ENCODE assay signal across 8 cellular contexts in the genomic region with DNA sequence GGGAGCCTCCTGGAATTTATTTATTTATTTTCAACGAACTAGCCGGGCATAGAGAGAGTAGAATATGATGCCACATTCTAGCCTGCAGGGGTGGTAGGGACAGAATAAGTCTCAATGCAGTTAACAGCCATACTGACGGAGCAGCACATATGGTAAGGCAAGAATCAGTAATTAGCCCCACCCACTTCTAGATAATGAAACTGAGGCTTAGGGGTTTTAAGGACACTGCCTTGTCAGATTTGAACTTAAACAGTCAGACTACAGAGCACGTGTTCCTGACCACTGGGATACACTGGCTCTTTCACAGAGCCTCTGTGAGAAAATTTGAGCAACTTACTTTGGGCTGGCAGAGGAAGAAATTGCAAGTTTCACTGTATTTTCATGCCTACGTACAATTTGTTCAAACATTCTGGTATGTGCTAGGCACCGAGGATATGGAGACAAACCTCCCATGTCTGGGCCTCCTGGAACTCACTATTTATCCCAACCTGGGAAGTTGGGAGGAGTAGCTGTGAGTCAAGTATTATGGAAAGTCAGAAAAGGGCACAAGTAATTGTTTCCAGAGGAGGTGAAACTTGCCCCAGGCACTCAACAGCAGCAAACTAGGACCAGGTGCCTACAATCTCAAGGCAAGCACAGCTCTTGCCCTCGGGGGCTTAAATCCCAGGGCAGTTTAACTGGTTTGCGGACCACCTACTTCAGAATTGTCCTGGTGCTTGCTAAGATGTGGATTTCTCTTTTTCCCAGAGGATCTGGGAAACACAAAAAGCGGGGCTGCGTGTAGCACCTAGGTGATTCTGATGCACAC. TPM values are rescaled to one million over a fixed set of nuclear protein-coding genes. Genes with fewer than 3 reads are reported as not detected.
DNase-seq lines count a peak whose midpoint lies in the region; ATAC-seq and TF ChIP-seq lines count a peak whose summit lies in the region.

No MANE protein-coding gene starts in this region.

- no peaks in the 10 kb centered on the region for H3K9me3 Mint-ChIP-seq in neural progenitor cell

- peak overlapping the region; percentile 84 for H3K27ac Mint-ChIP-seq in neural progenitor cell

- peaks cover 5% of the 10 kb centered on the region for H3K27me3 Mint-ChIP-seq in neural progenitor cell (ENCODE audit: insufficient read depth, low read depth)

- no peak overlapping the region for H2AFZ ChIP-seq in neural progenitor cell (replicated peaks)

- no peak overlapping the region for H3K9ac ChIP-seq in neural progenitor cell

- peaks cover 16% of the 10 kb centered on the region for H3K4me1 ChIP-seq in neural progenitor cell

- no peaks in the 10 kb centered on the region for H3K9me3 ChIP-seq in neural progenitor cell (ENCODE audit: low read depth)

- TF ChIP-seq CTCF in GM06990 (IDR thresholded peaks at IDR 0.05; ENCODE audit: insufficient read depth, low read length, poor library complexity, severe bottlenecking) (no peak), neural progenitor cell (IDR thresholded peaks at IDR 0.05) (no peak)

- H3K36me3 ChIP-seq in GM06990 (ENCODE audit: control insufficient read depth, insufficient read depth, low read length) (no peaks in the 10 kb centered on the region), neural progenitor cell (no peaks in the 10 kb centered on the region)

- H3F3A ChIP-seq in neural progenitor cell (ENCODE audit: low read depth), result peaks cover 23% of the 10 kb centered on the region

- no peak overlapping the region for H3K4me3 ChIP-seq in GM06990 (replicated peaks; ENCODE audit: low read depth, low read length)
- no peak overlapping the region for H3K4me3 ChIP-seq in neural progenitor cell

- H3K4me3 Mint-ChIP-seq in neural progenitor cell, result peak overlapping the region; percentile 75

- H3K79me2 ChIP-seq in neural progenitor cell (ENCODE audit: low read depth), result peaks cover 32% of the 10 kb centered on the region

- ATAC-seq in HG03025 (IDR thresholded peaks at IDR 0.05; ENCODE audit: low FRiP score, unreplicated experiment), result no peak

- H3K27me3 ChIP-seq in GM06990 (replicated peaks; ENCODE audit: control insufficient read depth, insufficient read depth, low read length) (no peaks in the 10 kb centered on the region), neural progenitor cell (no peaks in the 10 kb centered on the region)

- H3K27ac ChIP-seq in neural progenitor cell, result no peak overlapping the region

- DNase-seq in GM06990 (ENCODE audit: extremely low read depth, insufficient read length) (peak; percentile 61), NCI-H69 (lab: John Stamatoyannopoulos, UW) (peak; percentile 79), ecto neural progenitor cell (ENCODE audit: low spot score) (peak; percentile 62), neural progenitor cell (ENCODE audit: low spot score) (peak; percentile 20), NCI-H345 treated with DMSO at 0.1 percent for 48 hours (lab: John Stamatoyannopoulos, UW; ENCODE audit: unreplicated experiment) (no peak), cortex of kidney (lab: John Stamatoyannopoulos, UW) (no peak), ureter (ENCODE audit: low spot score) (no peak)

- H4K20me1 ChIP-seq in neural progenitor cell (ENCODE audit: low read depth), result peaks cover 13% of the 10 kb centered on the region

- H3K4me1 Mint-ChIP-seq in neural progenitor cell, result peaks cover 50% of the 10 kb centered on the region

- peaks cover 8% of the 10 kb centered on the region for H3K36me3 Mint-ChIP-seq in neural progenitor cell

- no peak overlapping the region for H3K4me2 ChIP-seq in neural progenitor cell

RNA-seq across cellular contexts. Expression of a gene that starts 1.6 kb away (rescaled TPM):
- 185 and 263 TPM in 2 replicates for total RNA-seq in neural progenitor cell (ENCODE audit: low replicate concordance)
- 163 TPM for total RNA-seq in ureter

Comparison
In these comparisons a context has a peak if more than half of its experiments do, and no peak if none do; other contexts are left out.
1. DNase-seq: peak in GM06990 (single experiment), NCI-H69 (single experiment), ecto neural progenitor cell (single experiment) and neural progenitor cell (single experiment); none in NCI-H345 treated with DMSO at 0.1 percent for 48 hours (single experiment), cortex of kidney (single experiment) and ureter (single experiment).